2 cellular contexts compared by ENCODE assay signal in genomic region chr2:26665296-26665695, GRCh38. TPM values are rescaled to one million over a fixed set of nuclear protein-coding genes. Genes with fewer than 3 reads are reported as not detected.
"Had no signal": no experiment of that assay in that cellular context is flagged by ENCODE, and none has a peak within 500 bp of the region (broad histone marks: within the 10 kb centered on the region; RNA-seq: fewer than 3 reads in every experiment).

No MANE protein-coding gene starts in this region.

RNA-seq across cellular contexts. Expression of gene CIB4, which starts 24.1 kb away (rescaled TPM):
- total RNA-seq: G401, GM12878 had no signal
- polyA plus RNA-seq: GM12878 had no signal

RNA-seq across cellular contexts. Expression of gene KCNK3, which starts 27.2 kb away (rescaled TPM):
- total RNA-seq: G401 had no signal
- polyA plus RNA-seq: GM12878 had no signal
